Comparison of ENCODE assay signal across 1 cellular context in the genomic region with DNA sequence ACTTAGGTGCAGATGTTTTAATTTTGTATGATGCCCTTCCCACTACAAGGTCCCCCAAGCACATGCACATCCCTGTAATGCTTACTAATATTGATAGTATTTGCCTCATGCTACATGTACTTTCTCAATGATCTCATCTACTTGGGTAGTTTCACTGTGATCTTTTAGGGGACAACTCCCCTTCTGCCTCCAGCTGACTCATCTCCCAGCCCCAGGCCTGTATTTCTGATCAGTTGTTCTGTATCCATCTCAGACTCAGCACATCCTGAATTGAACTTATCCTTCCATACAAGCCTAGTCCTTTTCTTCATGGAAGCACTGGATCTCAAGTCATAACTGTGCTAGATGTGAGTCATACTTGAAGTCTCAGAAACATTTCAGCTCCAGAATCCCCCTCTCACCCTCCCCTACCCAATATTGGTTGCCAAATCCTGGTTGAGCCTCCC.
TF ChIP-seq lines count a peak whose summit lies in the region.

No MANE protein-coding gene starts in this region.

TF ChIP-seq in IMR-90, 13 proteins besides CTCF, POLR2A, EP300 and RAD21:
- TF ChIP-seq BHLHE40 (IDR thresholded peaks at IDR 0.05; ENCODE audit: low read depth, low read length) = 0 out of 2 replicates have a peak, but pooled peaks have one; percentile 1
- TF ChIP-seq MAZ (IDR thresholded peaks at IDR 0.05; ENCODE audit: borderline replicate concordance, low read depth, low read length) = no peak
- TF ChIP-seq RCOR1 (IDR thresholded peaks at IDR 0.05; ENCODE audit: insufficient replicate concordance, low read length) = no peak
